ENCODE assay signal across 15 cellular contexts in genomic region chr15:77094397-77095030, GRCh38. TPM values are rescaled to one million over a fixed set of nuclear protein-coding genes. Genes with fewer than 3 reads are reported as not detected.
A peak's percentile ranks its signal among the peaks of the same experiment; 100 is the strongest.
DNase-seq lines count a peak whose midpoint lies in the region; ATAC-seq and TF ChIP-seq lines count a peak whose summit lies in the region.
"Had no signal": no experiment of that assay in that cellular context is flagged by ENCODE, and none has a peak within 500 bp of the region (broad histone marks: within the 10 kb centered on the region; RNA-seq: fewer than 3 reads in every experiment).

No MANE protein-coding gene starts in this region.

- CTCF ChIA-PET in OCI-LY7 (lab: Charles Lee; ENCODE audit: unreplicated experiment): no interaction called here
- CTCF ChIA-PET in mammary epithelial cell (lab: Charles Lee; ENCODE audit: low non-redundant PET): interaction anchor here (0.6 kb wide), 1 partner anchor 523 kb away, joined by 6 read pairs; no protein-coding TSS in a partner anchor

- no TSS peak for BruUV-seq in OCI-LY7 (replicated peaks; lab: Mats Ljungman, UMichigan)
- BruUV-seq in mammary epithelial cell (replicated peaks; lab: Mats Ljungman, UMichigan): no TSS peak

- no peak overlapping the region for H3K9ac ChIP-seq in mammary epithelial cell (ENCODE audit: insufficient read depth, low read length)

- POLR2A ChIA-PET in OCI-LY7 (lab: Charles Lee): interaction anchor here (0.5 to 0.6 kb wide), 3 partner anchors 14 to 1190 kb away, joined by 3 read pairs; no protein-coding TSS in a partner anchor

- no peaks in the 10 kb centered on the region for H3K9me2 ChIP-seq in OCI-LY7 (ENCODE audit: insufficient read depth, low read length)

- no peak overlapping the region for H2AFZ ChIP-seq in OCI-LY7 (ENCODE audit: low read length)
- H2AFZ ChIP-seq in mammary epithelial cell (ENCODE audit: low read depth, low read length): no peak overlapping the region
- H2AFZ ChIP-seq: hepatocyte had no signal

- peak; percentile 12; the same call in 1 of the 2 replicates for TF ChIP-seq CTCF in AG10803 (conservative IDR thresholded peaks at IDR 0.05; ENCODE audit: low read length)
- peak; percentile 46; the same call in 2 of the 3 replicates for TF ChIP-seq CTCF in GM12872 (IDR thresholded peaks at IDR 0.05; ENCODE audit: insufficient read depth, low read depth, low read length)
- TF ChIP-seq CTCF in OCI-LY7 (conservative IDR thresholded peaks at IDR 0.05; ENCODE audit: low read length): peak; percentile 66
- peak; percentile 10 for TF ChIP-seq CTCF in fibroblast of pulmonary artery (IDR thresholded peaks at IDR 0.05; ENCODE audit: low read length, missing control alignments)
- peak in 1 of 2 donors; percentile 18 for TF ChIP-seq CTCF in mammary epithelial cell (conservative IDR thresholded peaks at IDR 0.05 in 1 of 2, IDR thresholded peaks at IDR 0.05 in 1 of 2; ENCODE audit: extremely low read depth in 1 of 2, insufficient read depth in 1 of 2, low read depth in 1 of 2, low read length in 2 of 2)

- DNase-seq in AG10803 (ENCODE audit: low read depth) (no peak), OCI-LY7 (ENCODE audit: low spot score) (peak; percentile 12), fibroblast of pulmonary artery (ENCODE audit: low read depth) (no peak), SW 1271 (lab: John Stamatoyannopoulos, UW) (no peak), activated gamma-delta T cell treated with Interleukin-2 at 50 U/mL for 16 hours (no peak), mammary epithelial cell (no peak)
- DNase-seq: anterior cingulate cortex; CD8-positive, alpha-beta memory T cell; effector memory CD8-positive, alpha-beta T cell; MG63; NCI-H226; pancreas had no signal

- H4K20me1 ChIP-seq in OCI-LY7 (ENCODE audit: insufficient read depth, low read length) (no peaks in the 10 kb centered on the region), mammary epithelial cell (ENCODE audit: insufficient read depth, low read length) (no peaks in the 10 kb centered on the region)

- no peak overlapping the region for H3K4me2 ChIP-seq in OCI-LY7 (ENCODE audit: low read length)
- H3K4me2 ChIP-seq in mammary epithelial cell (ENCODE audit: insufficient read depth, low read depth, low read length): no peak overlapping the region
- H3K4me2 ChIP-seq: hepatocyte had no signal

- dilution Hi-C loops in mammary epithelial cell (cut with HindIII; ENCODE audit: low sequenced_read_pairs): no loop called here

- H3K27me3 ChIP-seq in mammary epithelial cell (ENCODE audit: insufficient read depth, low read length): no peaks in the 10 kb centered on the region
- H3K27me3 ChIP-seq: hepatocyte, MG63, pancreas had no signal

- H3K4me3 ChIP-seq in AG10803 (ENCODE audit: low read length) (no peak overlapping the region), OCI-LY7 (ENCODE audit: low read depth, low read length, poor library complexity, severe bottlenecking) (no peak overlapping the region), fibroblast of pulmonary artery (replicated peaks; ENCODE audit: low read depth, low read length) (no peak overlapping the region), mammary epithelial cell (replicated peaks in 1 of 3; ENCODE audit: insufficient read depth in 1 of 3, low read depth in 2 of 3, low read length in 3 of 3) (no peak overlapping the region)
- H3K4me3 ChIP-seq: hepatocyte, MG63, pancreas had no signal

- H3K4me1 ChIP-seq in OCI-LY7 (ENCODE audit: insufficient read depth, low read length, poor library complexity, severe bottlenecking) (no peaks in the 10 kb centered on the region), mammary epithelial cell (ENCODE audit: insufficient read depth, low read length) (no peaks in the 10 kb centered on the region)
- H3K4me1 ChIP-seq: pancreas had no signal

- H3K9me3 ChIP-seq in OCI-LY7 (ENCODE audit: low read length) (no peaks in the 10 kb centered on the region), mammary epithelial cell (replicated peaks; ENCODE audit: insufficient read depth, low read length) (no peaks in the 10 kb centered on the region)
- H3K9me3 ChIP-seq: MG63, pancreas had no signal

- 79% methylated on average over 9 of the region's 11 CpGs for WGBS in mammary epithelial cell (ENCODE audit: low coverage, missing lambda C conversion rate)

- no peak for ATAC-seq in GM21423 (IDR thresholded peaks at IDR 0.05; ENCODE audit: unreplicated experiment)
- ATAC-seq: effector memory CD8-positive, alpha-beta T cell; pancreas had no signal

- H3K27ac ChIP-seq in OCI-LY7 (ENCODE audit: low read depth, low read length, poor library complexity, severe bottlenecking) (no peak overlapping the region), mammary epithelial cell (ENCODE audit: insufficient read depth, low read depth, low read length) (no peak overlapping the region)
- H3K27ac ChIP-seq: hepatocyte, pancreas had no signal

- intact Hi-C loops in OCI-LY7 (cut with micrococcal nuclease; ENCODE audit: unreplicated experiment) (no loop called here), mammary epithelial cell (cut with micrococcal nuclease) (no loop called here)

- in situ Hi-C loops in mammary epithelial cell (cut with MboI; ENCODE audit: low sequenced_read_pairs in 2 of 2): no loop called here

- H3K36me3 ChIP-seq in OCI-LY7 (ENCODE audit: insufficient read depth, low read length) (no peaks in the 10 kb centered on the region), mammary epithelial cell (ENCODE audit: insufficient read depth, low read length) (no peaks in the 10 kb centered on the region)
- H3K36me3 ChIP-seq: MG63, pancreas had no signal

- H3K79me2 ChIP-seq in OCI-LY7 (ENCODE audit: insufficient read depth, low read depth, low read length): no peaks in the 10 kb centered on the region
- no peaks in the 10 kb centered on the region for H3K79me2 ChIP-seq in mammary epithelial cell (ENCODE audit: insufficient read depth, low read length)
- H3K79me2 ChIP-seq: hepatocyte had no signal

RNA-seq across cellular contexts. Expression of gene TSPAN3, which starts 23.6 kb away (rescaled TPM):
- total RNA-seq in OCI-LY7 (2014; rRNA removed; shearing (Covaris generic)): 32.3 and 35.2 TPM in 2 replicates
- total RNA-seq in OCI-LY7 (2022) (42.5 and 47.2 TPM in 2 replicates), mammary epithelial cell (100 to 1,000 TPM in 1 of 2 donors, 10 to 100 TPM in 1; 80.0 to 100 TPM)
- polyA plus RNA-seq in mammary epithelial cell: 148 TPM
- 227 TPM for polyA minus RNA-seq in mammary epithelial cell
